In genomic region chr10:100020161-100020882, GRCh38 we compare ENCODE assay signal across 9 cellular contexts.
DNase-seq lines count a peak whose midpoint lies in the region; ATAC-seq and TF ChIP-seq lines count a peak whose summit lies in the region.
"Had no signal": no experiment of that assay in that cellular context is flagged by ENCODE, and none has a peak within 500 bp of the region (broad histone marks: within the 10 kb centered on the region; RNA-seq: fewer than 3 reads in every experiment).

No MANE protein-coding gene starts in this region.

- no peaks in the 10 kb centered on the region for H3K9me2 ChIP-seq in OCI-LY1 (ENCODE audit: low read depth, low read length)

- ATAC-seq in activated CD4-positive, CD25-positive, alpha-beta regulatory T cell treated with anti-CD3 and anti-CD28 coated beads, Interleukin-2, amount 50 U/mL, for 24 hours = peak; percentile 33 to 51
- ATAC-seq in HG03103 (IDR thresholded peaks at IDR 0.05; ENCODE audit: low read depth, unreplicated experiment) = peak; percentile 76
- peak; percentile 85 to 91 for ATAC-seq in stimulated activated naive B cell treated with anti-CD40 and anti-IgM and Interleukin-4, amounts not matched to agents 10 μg/mL and 1 μg/mL and 100 μg/mL, for 72 hours (replicated peaks)

- peak; percentile 25; the same call in 1 of the 2 replicates for TF ChIP-seq CTCF in OCI-LY1 (IDR thresholded peaks at IDR 0.05; ENCODE audit: low read length)

- H3K4me3 ChIP-seq in OCI-LY1 (ENCODE audit: low read depth, low read length, poor library complexity, severe bottlenecking) = peak overlapping the region; percentile 39
- H3K4me3 ChIP-seq: SJSA1 had no signal

- no peaks in the 10 kb centered on the region for H4K20me1 ChIP-seq in OCI-LY1 (ENCODE audit: insufficient read depth, low read length)

- no peaks in the 10 kb centered on the region for H3K27me3 Mint-ChIP-seq in stimulated activated naive B cell treated with anti-CD40 and anti-IgM and Interleukin-4, amounts not matched to agents 10 μg/mL and 1 μg/mL and 100 μg/mL, for 72 hours

- no peaks in the 10 kb centered on the region for H3K36me3 Mint-ChIP-seq in stimulated activated naive B cell treated with anti-CD40 and anti-IgM and Interleukin-4, amounts not matched to agents 10 μg/mL and 1 μg/mL and 100 μg/mL, for 72 hours

- 0 out of 2 replicates have a peak, but pooled peaks cover 5% of the 10 kb centered on the region for H3F3A ChIP-seq in OCI-LY1 (ENCODE audit: insufficient read depth, low read length)

- H3K9ac ChIP-seq in OCI-LY1 (ENCODE audit: low read length) = peak overlapping the region; percentile 29; the same call in 1 of the 2 replicates

- no peak for DNase-seq in activated CD4-positive, CD25-positive, alpha-beta regulatory T cell treated with anti-CD3 and anti-CD28 coated beads, Interleukin-2, amount 50 U/mL, for 72 hours
- no peak for DNase-seq in stimulated activated naive B cell treated with anti-CD40 and anti-IgM and Interleukin-4, amounts not matched to agents 10 μg/mL and 1 μg/mL and 100 μg/mL, for 72 hours
- DNase-seq in cerebellar cortex (ENCODE audit: low spot score) (no peak), C1 segment of cervical spinal cord (lab: John Stamatoyannopoulos, UW) (no peak)
- no peak for DNase-seq in activated effector memory CD4-positive, alpha-beta T cell treated with anti-CD3 and anti-CD28 coated beads, Interleukin-2, amount 50 U/mL, for 16 hours

- H3K4me3 Mint-ChIP-seq in stimulated activated naive B cell treated with anti-CD40 and anti-IgM and Interleukin-4, amounts not matched to agents 10 μg/mL and 1 μg/mL and 100 μg/mL, for 72 hours = no peak overlapping the region

- H3K36me3 ChIP-seq in OCI-LY1 (ENCODE audit: insufficient read depth, low read length) = no peaks in the 10 kb centered on the region
- H3K36me3 ChIP-seq: SJSA1 had no signal

- H2AFZ ChIP-seq in OCI-LY1 (ENCODE audit: low read length) = no peak overlapping the region

- H3K27ac Mint-ChIP-seq in stimulated activated naive B cell treated with anti-CD40 and anti-IgM and Interleukin-4, amounts not matched to agents 10 μg/mL and 1 μg/mL and 100 μg/mL, for 72 hours = no peak overlapping the region

- no peaks in the 10 kb centered on the region for H3K27me3 ChIP-seq in OCI-LY1 (ENCODE audit: insufficient read depth, low read length)
- H3K27me3 ChIP-seq: SJSA1 had no signal

- peak overlapping the region; percentile 93 for H3K27ac ChIP-seq in OCI-LY1 (ENCODE audit: low read depth, low read length, poor library complexity, severe bottlenecking)
- H3K27ac ChIP-seq: SJSA1 had no signal

- no peaks in the 10 kb centered on the region for H3K9me3 Mint-ChIP-seq in stimulated activated naive B cell treated with anti-CD40 and anti-IgM and Interleukin-4, amounts not matched to agents 10 μg/mL and 1 μg/mL and 100 μg/mL, for 72 hours

- H3K79me2 ChIP-seq in OCI-LY1 (ENCODE audit: insufficient read depth, low read length) = no peaks in the 10 kb centered on the region

- H3K4me2 ChIP-seq in OCI-LY1 (ENCODE audit: low read length) = peak overlapping the region; percentile 58

- H3K4me1 Mint-ChIP-seq in stimulated activated naive B cell treated with anti-CD40 and anti-IgM and Interleukin-4, amounts not matched to agents 10 μg/mL and 1 μg/mL and 100 μg/mL, for 72 hours = peaks cover 9 to 20% of the 10 kb centered on the region in 2 donors

- H3K4me1 ChIP-seq in OCI-LY1 (ENCODE audit: insufficient read depth, low read length, severe bottlenecking) = peaks cover 40% of the 10 kb centered on the region

- no peaks in the 10 kb centered on the region for H3K9me3 ChIP-seq in OCI-LY1 (ENCODE audit: low read length)
- H3K9me3 ChIP-seq: SJSA1 had no signal
